Comparison of ENCODE assay signal across 8 cellular contexts in the genomic region with DNA sequence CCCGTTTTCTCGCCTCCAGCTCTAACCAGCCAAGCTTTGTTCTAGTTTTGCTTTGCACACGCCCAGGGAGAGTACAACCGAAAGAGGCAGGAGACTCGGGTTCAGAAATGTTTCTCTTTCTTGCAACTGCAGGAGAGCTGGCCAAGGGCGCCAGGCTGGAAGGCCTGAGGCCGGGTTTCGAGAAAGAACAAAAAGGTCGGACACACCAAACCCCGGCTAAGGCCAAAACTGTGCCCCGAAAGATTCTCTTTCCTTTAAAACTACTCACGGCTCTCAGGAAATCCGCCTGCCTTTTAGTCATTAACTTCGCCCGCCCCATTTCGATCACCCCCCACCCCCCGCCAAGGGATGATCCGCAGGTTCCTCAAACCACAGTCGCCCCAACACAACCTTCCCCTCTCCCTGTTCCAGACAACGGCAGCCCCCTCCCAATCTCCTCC. TPM values are rescaled to one million over a fixed set of nuclear protein-coding genes. Genes with fewer than 3 reads are reported as not detected.
A peak's percentile ranks its signal among the peaks of the same experiment; 100 is the strongest.
DNase-seq lines count a peak whose midpoint lies in the region; ATAC-seq and TF ChIP-seq lines count a peak whose summit lies in the region.

No MANE protein-coding gene starts in this region.

- DNase-seq in NCI-H2107 (lab: John Stamatoyannopoulos, UW) (peak; percentile 13), NCI-H2107 treated with DMSO at 0.1 percent for 48 hours (lab: John Stamatoyannopoulos, UW; ENCODE audit: unreplicated experiment) (no peak), NCI-H748 (lab: John Stamatoyannopoulos, UW; ENCODE audit: unreplicated experiment) (peak; percentile 72), esophagus muscularis mucosa (ENCODE audit: extremely low spot score) (no peak), myocyte (ENCODE audit: low read depth) (peak; percentile 68)
- no peak for DNase-seq in activated T-cell treated with anti-CD3 and anti-CD28 coated beads, Interleukin-2, amount 50 U/mL, for 24 hours

- no peak for TF ChIP-seq CTCF in esophagus muscularis mucosa (IDR thresholded peaks at IDR 0.05)

- H3K27ac Mint-ChIP-seq in activated T-cell treated with anti-CD3 and anti-CD28 coated beads, Interleukin-2, amount 50 U/mL, for 24 hours: peak overlapping the region; percentile 99
- H3K27ac Mint-ChIP-seq in stimulated activated memory B cell treated with anti-CD40 and anti-IgM and Interleukin-4, amounts not matched to agents 10 μg/mL and 1 μg/mL and 100 μg/mL, for 72 hours: peak overlapping the region; percentile 88

- H3K4me3 Mint-ChIP-seq in activated T-cell treated with anti-CD3 and anti-CD28 coated beads, Interleukin-2, amount 50 U/mL, for 24 hours: peak overlapping the region; percentile 96
- peak overlapping the region; percentile 86 for H3K4me3 Mint-ChIP-seq in stimulated activated memory B cell treated with anti-CD40 and anti-IgM and Interleukin-4, amounts not matched to agents 10 μg/mL and 1 μg/mL and 100 μg/mL, for 72 hours

- peaks cover 62% of the 10 kb centered on the region for H3K36me3 Mint-ChIP-seq in activated T-cell treated with anti-CD3 and anti-CD28 coated beads, Interleukin-2, amount 50 U/mL, for 24 hours (ENCODE audit: low read depth)
- H3K36me3 Mint-ChIP-seq in stimulated activated memory B cell treated with anti-CD40 and anti-IgM and Interleukin-4, amounts not matched to agents 10 μg/mL and 1 μg/mL and 100 μg/mL, for 72 hours: peaks cover 34% of the 10 kb centered on the region

- peaks cover 13 to 33% (median 28%) of the 10 kb centered on the region in 4 donors for H3K4me1 ChIP-seq in esophagus muscularis mucosa

- TF ChIP-seq EP300 in esophagus muscularis mucosa (IDR thresholded peaks at IDR 0.05): no peak

- no peak for TF ChIP-seq POLR2A in esophagus muscularis mucosa (IDR thresholded peaks at IDR 0.05; ENCODE audit: low read depth)

- peak overlapping the region; percentile 98 to 99 (median 99) for H3K27ac ChIP-seq in esophagus muscularis mucosa (replicated peaks in 1 of 4)

- ATAC-seq in HG02759 (IDR thresholded peaks at IDR 0.05; ENCODE audit: unreplicated experiment): peak; percentile 23
- peak; percentile 55 for ATAC-seq in stimulated activated memory B cell treated with anti-CD40 and anti-IgM and Interleukin-4, amounts not matched to agents 10 μg/mL and 1 μg/mL and 100 μg/mL, for 72 hours

- peaks cover 6% of the 10 kb centered on the region for H3K9me3 Mint-ChIP-seq in activated T-cell treated with anti-CD3 and anti-CD28 coated beads, Interleukin-2, amount 50 U/mL, for 24 hours
- H3K9me3 Mint-ChIP-seq in stimulated activated memory B cell treated with anti-CD40 and anti-IgM and Interleukin-4, amounts not matched to agents 10 μg/mL and 1 μg/mL and 100 μg/mL, for 72 hours: no peaks in the 10 kb centered on the region

- peaks cover 47% of the 10 kb centered on the region for H3K4me1 Mint-ChIP-seq in activated T-cell treated with anti-CD3 and anti-CD28 coated beads, Interleukin-2, amount 50 U/mL, for 24 hours (ENCODE audit: low read depth)
- H3K4me1 Mint-ChIP-seq in stimulated activated memory B cell treated with anti-CD40 and anti-IgM and Interleukin-4, amounts not matched to agents 10 μg/mL and 1 μg/mL and 100 μg/mL, for 72 hours: peaks cover 50% of the 10 kb centered on the region

- no peaks in the 10 kb centered on the region for H3K27me3 Mint-ChIP-seq in activated T-cell treated with anti-CD3 and anti-CD28 coated beads, Interleukin-2, amount 50 U/mL, for 24 hours
- no peaks in the 10 kb centered on the region for H3K27me3 Mint-ChIP-seq in stimulated activated memory B cell treated with anti-CD40 and anti-IgM and Interleukin-4, amounts not matched to agents 10 μg/mL and 1 μg/mL and 100 μg/mL, for 72 hours

- H3K27me3 ChIP-seq in esophagus muscularis mucosa: no peaks in the 10 kb centered on the region

- peak overlapping the region; percentile 88 to 98 (median 95) for H3K4me3 ChIP-seq in esophagus muscularis mucosa

- H3K9me3 ChIP-seq in esophagus muscularis mucosa: peaks cover 0 to 4% (median 0%) of the 10 kb centered on the region in 4 donors

- WGBS in esophagus muscularis mucosa: 0% methylated on average over 19 of the region's 20 CpGs

- peaks cover 0 to 20% (median 6%) of the 10 kb centered on the region in 4 donors for H3K36me3 ChIP-seq in esophagus muscularis mucosa

- intact Hi-C loops in esophagus muscularis mucosa (cut with DNase I): loop anchor here (5.0 kb wide), 1 partner anchor 122 kb away; no protein-coding TSS in a partner anchor

RNA-seq across cellular contexts. Expression of a gene that starts 0.6 kb away (rescaled TPM):
- total RNA-seq in esophagus muscularis mucosa: 10 to 100 TPM; 41.3 to 71.0 (median 51.5) TPM
- 16.8 and 18.7 TPM in 2 replicates for total RNA-seq in myocyte
- 6.9 TPM for polyA plus RNA-seq in myocyte (2012)

RNA-seq across cellular contexts. Expression of a gene that starts 58.3 kb away (rescaled TPM):
- total RNA-seq in esophagus muscularis mucosa (1 to 10 TPM; 1.2 to 3.0 (median 1.5) TPM), myocyte (1.2 and 4.0 TPM in 2 replicates)
- polyA plus RNA-seq in myocyte (2012): 1.8 TPM

Comparison
In these comparisons a context has a peak if more than half of its experiments do, and no peak if none do; other contexts are left out.
1. DNase-seq: peak in NCI-H2107 (single experiment), NCI-H748 (single experiment) and myocyte (single experiment); none in NCI-H2107 treated with DMSO at 0.1 percent for 48 hours (single experiment), activated T-cell treated with anti-CD3 and anti-CD28 coated beads, Interleukin-2, amount 50 U/mL, for 24 hours (single experiment) and esophagus muscularis mucosa (single experiment).